In the genomic region with DNA sequence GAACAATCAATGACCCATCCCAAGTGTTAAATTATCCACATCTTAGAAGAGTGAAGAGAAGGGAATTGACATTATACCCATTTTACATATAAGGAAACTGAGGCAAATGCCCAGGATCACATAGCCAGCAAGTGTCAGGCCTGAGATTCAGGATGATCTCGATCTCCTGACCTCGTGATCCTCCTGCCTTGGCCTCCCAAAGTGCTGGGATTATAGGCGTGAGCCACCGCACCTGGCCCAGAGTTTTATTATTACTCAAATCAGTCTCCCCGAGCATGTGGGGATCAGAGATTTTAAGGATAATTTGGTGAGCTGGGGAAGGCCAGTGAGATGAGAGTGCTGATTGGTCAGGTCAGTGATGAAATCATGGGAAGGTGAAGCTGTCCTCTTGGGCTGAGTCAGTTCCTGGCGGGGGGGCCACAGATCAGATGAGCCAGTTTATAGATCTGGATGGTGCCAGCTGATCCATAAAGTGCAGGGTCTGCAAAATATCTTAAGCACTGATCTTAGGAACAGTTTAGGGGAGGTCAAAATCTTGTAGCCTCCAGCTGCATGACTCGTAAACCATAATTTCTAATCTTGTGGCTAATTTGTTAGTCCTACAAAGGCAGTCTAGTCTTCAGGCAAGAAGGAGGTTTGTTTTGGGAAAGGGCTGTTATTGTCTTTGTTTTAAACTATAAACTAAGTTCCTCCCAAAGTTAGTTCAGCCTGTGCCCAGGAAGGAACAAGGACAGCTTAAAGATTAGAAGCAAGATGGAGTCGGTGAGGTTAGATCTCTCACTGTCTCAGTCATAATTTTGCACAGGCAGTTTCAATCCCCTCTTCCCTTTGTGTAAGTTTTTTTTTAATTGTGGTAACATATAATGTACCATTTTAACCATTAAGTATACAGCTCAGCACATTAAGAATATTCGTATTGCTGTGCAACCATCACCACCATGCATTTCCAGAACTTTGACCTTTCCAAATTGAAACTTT, we compare ENCODE assay signal across 16 cellular contexts. TPM values are rescaled to one million over a fixed set of nuclear protein-coding genes. Genes with fewer than 3 reads are reported as not detected.
DNase-seq lines count a peak whose midpoint lies in the region; ATAC-seq and TF ChIP-seq lines count a peak whose summit lies in the region.
"Had no signal": no experiment of that assay in that cellular context is flagged by ENCODE, and none has a peak within 500 bp of the region (broad histone marks: within the 10 kb centered on the region; RNA-seq: fewer than 3 reads in every experiment).

No MANE protein-coding gene starts in this region.

- intact Hi-C loops in CD14-positive monocyte (cut with micrococcal nuclease): loop anchor here (5.0 kb wide), 2 partner anchors 35 to 45 kb away; no protein-coding TSS in a partner anchor
- intact Hi-C loops in activated CD4-positive, alpha-beta T cell treated with anti-CD3 and anti-CD28 coated beads for 36 hours (cut with DNase I, micrococcal nuclease): no loop called here
- intact Hi-C loops in heart left ventricle (cut with DNase I): no loop called here

- TF ChIP-seq CTCF in CD14-positive monocyte (IDR thresholded peaks at IDR 0.05) (no peak), fibroblast of villous mesenchyme (IDR thresholded peaks at IDR 0.05; ENCODE audit: insufficient read depth, low read depth, low read length) (no peak), coronary artery (IDR thresholded peaks at IDR 0.05) (no peak), heart left ventricle (IDR thresholded peaks at IDR 0.05) (no peak)

- H3K9me3 ChIP-seq in heart left ventricle: no peaks in the 10 kb centered on the region
- H3K9me3 ChIP-seq: upper lobe of right lung had no signal

- DNase-seq in CD14-positive monocyte (ENCODE audit: low spot score) (no peak), HK-2 (ENCODE audit: unreplicated experiment) (peak; percentile 26), T1000 (lab: John Stamatoyannopoulos, UW) (peak; percentile 51), fibroblast of villous mesenchyme (ENCODE audit: low read depth) (peak; percentile 51), coronary artery (ENCODE audit: low spot score) (no peak), heart left ventricle (no peak)
- no peak for DNase-seq in activated CD4-positive, alpha-beta T cell treated with anti-CD3 and anti-CD28 coated beads for 36 hours
- DNase-seq: activated CD8-positive, alpha-beta memory T cell treated with anti-CD3 and anti-CD28 coated beads for 24 hours; amniotic stem cell; COR-L47; naive thymus-derived CD8-positive, alpha-beta T cell; NCI-H1105 treated with DMSO at 0.1 percent for 48 hours; NCI-H2227 treated with DMSO at 0.1 percent for 48 hours; SIG-M5; upper lobe of right lung had no signal

- CTCF ChIA-PET in activated CD4-positive, alpha-beta T cell treated with anti-CD3 and anti-CD28 coated beads for 36 hours (lab: Charles Lee): interaction anchor here (0.6 to 1.4 kb wide), 2 partner anchors 25 to 199 kb away, joined by 3 to 5 read pairs; no protein-coding TSS in a partner anchor

- H3K27me3 Mint-ChIP-seq in CD14-positive monocyte (ENCODE audit: low read depth in 3 of 3): peaks cover 0 to 1% (median 0%) of the 10 kb centered on the region in 3 donors
- peaks cover 30% of the 10 kb centered on the region for H3K27me3 Mint-ChIP-seq in activated CD4-positive, alpha-beta T cell treated with anti-CD3 and anti-CD28 coated beads for 36 hours

- no peak for TF ChIP-seq POLR2A in heart left ventricle (IDR thresholded peaks at IDR 0.05)

- no peak for ATAC-seq in HG02885 (IDR thresholded peaks at IDR 0.05; ENCODE audit: poor library complexity, unreplicated experiment)
- ATAC-seq in activated CD4-positive, alpha-beta T cell treated with anti-CD3 and anti-CD28 coated beads for 36 hours: no peak
- no peak for ATAC-seq in heart left ventricle
- ATAC-seq: naive thymus-derived CD8-positive, alpha-beta T cell; upper lobe of right lung had no signal

- POLR2A ChIA-PET in activated CD4-positive, alpha-beta T cell treated with anti-CD3 and anti-CD28 coated beads for 36 hours (lab: Charles Lee): no interaction called here

- H3K36me3 Mint-ChIP-seq in CD14-positive monocyte: peaks cover 2 to 6% of the 10 kb centered on the region in 2 donors
- H3K36me3 Mint-ChIP-seq in activated CD4-positive, alpha-beta T cell treated with anti-CD3 and anti-CD28 coated beads for 36 hours (ENCODE audit: low read depth): no peaks in the 10 kb centered on the region

- H3K4me3 Mint-ChIP-seq in CD14-positive monocyte: no peak overlapping the region
- H3K4me3 Mint-ChIP-seq in activated CD4-positive, alpha-beta T cell treated with anti-CD3 and anti-CD28 coated beads for 36 hours: no peak overlapping the region
- H3K4me3 Mint-ChIP-seq: naive thymus-derived CD8-positive, alpha-beta T cell had no signal

- no peaks in the 10 kb centered on the region for H3K36me3 ChIP-seq in heart left ventricle
- H3K36me3 ChIP-seq: upper lobe of right lung had no signal

- H3K9me3 Mint-ChIP-seq in CD14-positive monocyte: peaks cover 0 to 1% (median 0%) of the 10 kb centered on the region in 7 donors
- H3K9me3 Mint-ChIP-seq in activated CD4-positive, alpha-beta T cell treated with anti-CD3 and anti-CD28 coated beads for 36 hours (ENCODE audit: low read depth): no peaks in the 10 kb centered on the region

- peaks cover 82% of the 10 kb centered on the region for H3K4me1 Mint-ChIP-seq in CD14-positive monocyte
- H3K4me1 Mint-ChIP-seq in activated CD4-positive, alpha-beta T cell treated with anti-CD3 and anti-CD28 coated beads for 36 hours: no peaks in the 10 kb centered on the region

- H3K4me1 ChIP-seq in heart left ventricle: peaks cover 0 to 53% (median 0%) of the 10 kb centered on the region in 12 donors

- H3K4me3 ChIP-seq in fibroblast of villous mesenchyme (ENCODE audit: low read depth, low read length) (no peak overlapping the region), coronary artery (no peak overlapping the region), heart left ventricle (no peak overlapping the region)
- H3K4me3 ChIP-seq: upper lobe of right lung had no signal

- no peaks in the 10 kb centered on the region for H3K27me3 ChIP-seq in heart left ventricle
- H3K27me3 ChIP-seq: upper lobe of right lung had no signal

- WGBS in heart left ventricle, 4 donors: 83 to 91% (median 89%) methylated on average over 9 of the region's 9 CpGs

- no peak overlapping the region for H3K27ac ChIP-seq in coronary artery
- H3K27ac ChIP-seq in heart left ventricle: peak overlapping the region in 1 of 12 donors; percentile 80

- peak overlapping the region; percentile 92 to 100 (median 98) for H3K27ac Mint-ChIP-seq in CD14-positive monocyte
- H3K27ac Mint-ChIP-seq in activated CD4-positive, alpha-beta T cell treated with anti-CD3 and anti-CD28 coated beads for 36 hours: no peak overlapping the region
- H3K27ac Mint-ChIP-seq: naive thymus-derived CD8-positive, alpha-beta T cell had no signal

RNA-seq across cellular contexts. Expression of gene PTAFR, which starts 39.6 kb away (rescaled TPM):
- polyA plus RNA-seq in CD14-positive monocyte (100 to 1,000 TPM; 331 to 347 TPM), heart left ventricle (1 to 10 TPM in 1 of 2 donors, under 1 TPM in 1; 0.42 to 2.1 TPM)
- total RNA-seq in fibroblast of villous mesenchyme (under 0.01 TPM in 2 replicates), heart left ventricle (10 to 100 TPM in 2 of 9 donors, 1 to 10 TPM in 7; 1.5 to 23.5 (median 2.2) TPM)
- under 1 TPM; 0.14 to 0.19 TPM for total RNA-seq in activated CD4-positive, alpha-beta T cell treated with anti-CD3 and anti-CD28 coated beads for 36 hours

RNA-seq across cellular contexts. Expression of gene EYA3, which starts 48.5 kb away (rescaled TPM):
- polyA plus RNA-seq in CD14-positive monocyte: 1 to 10 TPM; 3.3 to 3.7 TPM
- total RNA-seq in fibroblast of villous mesenchyme: 13.9 and 26.3 TPM in 2 replicates
- total RNA-seq in activated CD4-positive, alpha-beta T cell treated with anti-CD3 and anti-CD28 coated beads for 36 hours: 10 to 100 TPM; 30.1 to 37.1 TPM
- total RNA-seq in heart left ventricle: 10 to 100 TPM; 13.3 to 23.3 (median 18.8) TPM
- polyA plus RNA-seq in heart left ventricle: 1 to 10 TPM; 5.8 to 8.2 TPM

Comparison
In these comparisons a context has a peak if more than half of its experiments do, and no peak if none do; other contexts are left out.
1. DNase-seq: peak in HK-2 (single experiment), T1000 (single experiment) and fibroblast of villous mesenchyme (single experiment); none in CD14-positive monocyte (single experiment), activated CD4-positive, alpha-beta T cell treated with anti-CD3 and anti-CD28 coated beads for 36 hours (single experiment), coronary artery (single experiment) and heart left ventricle (0 of 5).
2. intact Hi-C loops: an anchor here in CD14-positive monocyte (5.0 kb wide); none called in activated CD4-positive, alpha-beta T cell treated with anti-CD3 and anti-CD28 coated beads for 36 hours and heart left ventricle.